In the genomic region with DNA sequence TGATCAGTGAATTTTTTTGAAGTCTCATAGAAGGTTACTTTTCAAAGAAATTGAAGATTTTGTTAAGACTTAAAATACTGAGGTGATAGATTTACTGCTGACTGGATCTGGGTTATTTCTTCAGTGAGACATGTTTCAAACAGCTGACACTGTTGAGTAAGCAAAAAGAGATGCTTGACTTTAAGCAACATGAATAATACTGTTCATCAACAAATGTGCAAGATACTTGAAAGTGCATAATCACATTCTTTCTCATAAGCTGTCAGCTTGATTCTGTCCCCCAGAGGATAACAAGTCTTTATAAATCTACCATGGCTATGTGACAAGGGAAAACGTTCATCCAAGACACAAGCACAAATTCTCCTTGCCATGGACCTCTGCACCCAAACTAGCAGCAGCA, we compare ENCODE assay signal across 20 cellular contexts.
"Had no signal": no experiment of that assay in that cellular context is flagged by ENCODE, and none has a peak within 500 bp of the region (broad histone marks: within the 10 kb centered on the region; RNA-seq: fewer than 3 reads in every experiment).

No MANE protein-coding gene starts in this region.

- H3K4me3 ChIP-seq: body of pancreas, tibial artery had no signal

- H3K27ac ChIP-seq: body of pancreas, tibial artery had no signal

- ATAC-seq: activated CD4-positive, alpha-beta T cell treated with anti-CD3 and anti-CD28 coated beads for 36 hours; body of pancreas; esophagus mucosa; left ventricle myocardium superior had no signal

- H3K4me1 ChIP-seq: body of pancreas, tibial artery had no signal

- H3K9me3 ChIP-seq: body of pancreas, tibial artery had no signal

- H3K27me3 ChIP-seq: body of pancreas, tibial artery had no signal

- H3K36me3 ChIP-seq: tibial artery had no signal

- DNase-seq: activated B cell treated with CpG ODN at 0.5 μM for 24 hours; activated CD4-positive, alpha-beta T cell treated with anti-CD3 and anti-CD28 coated beads for 36 hours; activated CD4-positive, alpha-beta T cell treated with anti-CD3 and anti-CD28 coated beads, Interleukin-2, amount 50 U/mL, for 4 hours; activated CD8-positive, alpha-beta memory T cell treated with anti-CD3 and anti-CD28 coated beads for 24 hours; activated CD8-positive, alpha-beta memory T cell treated with anti-CD3 and anti-CD28 coated beads, Interleukin-2, amount 50 U/mL, for 4 hours; activated effector memory CD4-positive, alpha-beta T cell treated with Interleukin-2 at 50 U/mL for 16 hours; activated naive CD4-positive, alpha-beta T cell treated with anti-CD3 and anti-CD28 coated beads, Interleukin-2, amount 10 ng/mL, durations not matched to agents 7 days and 5 days; activated T-cell treated with anti-CD3 and anti-CD28 coated beads, Interleukin-2, amount 50 U/mL, for 24 hours; anterior cingulate cortex; body of pancreas; dermis blood vessel endothelial cell; effector memory CD4-positive, alpha-beta T cell; hippocampal formation; left ventricle myocardium superior; naive B cell; occipital lobe; stimulated activated CD4-positive, alpha-beta T cell treated with anti-CD3 and anti-CD28 coated beads, Interleukin-12 subunit alpha, Interleukin-12 subunit beta, amount 100 ng/mL, for 4 hours; stimulated activated CD4-positive, alpha-beta T cell treated with anti-CD3 and anti-CD28 coated beads, Interleukin-4, amount 100 ng/mL, for 4 hours; tibial artery had no signal
